In the genomic region with DNA sequence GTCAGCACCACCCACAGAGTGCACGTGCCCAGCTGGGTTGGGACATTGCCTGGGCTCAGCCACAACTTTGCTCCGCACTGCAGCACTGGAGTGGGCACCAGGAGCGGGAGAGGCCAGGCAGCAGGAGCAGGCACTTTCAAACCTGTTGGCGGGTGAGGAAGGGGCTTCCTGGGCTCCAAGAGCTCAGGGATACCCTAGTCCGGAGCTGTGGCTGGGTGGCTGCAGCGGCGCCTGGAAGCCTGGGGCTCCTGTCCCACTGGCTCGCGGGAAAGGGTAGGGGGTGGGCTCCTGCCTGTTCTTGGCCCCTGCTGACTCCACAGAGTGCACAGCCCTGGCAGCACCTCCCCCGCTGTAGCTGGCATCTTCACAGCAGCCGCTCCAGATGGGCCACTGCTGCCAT, we compare ENCODE assay signal across 8 cellular contexts.
"Had no signal": no experiment of that assay in that cellular context is flagged by ENCODE, and none has a peak within 500 bp of the region (broad histone marks: within the 10 kb centered on the region; RNA-seq: fewer than 3 reads in every experiment).

No MANE protein-coding gene starts in this region.

- H3K27ac Mint-ChIP-seq: H9 had no signal

- FAIRE-seq: H54, HTR-8/SVneo, K562 had no signal

- DNase-seq: GOT3, H9, HCEC 1CT, IMR-90, KG1 had no signal

- H3K4me3 Mint-ChIP-seq: H9 had no signal

- ATAC-seq: K562 had no signal

- H3K4me3 ChIP-seq: K562 had no signal
